15 cellular contexts compared by ENCODE assay signal in the genomic region with DNA sequence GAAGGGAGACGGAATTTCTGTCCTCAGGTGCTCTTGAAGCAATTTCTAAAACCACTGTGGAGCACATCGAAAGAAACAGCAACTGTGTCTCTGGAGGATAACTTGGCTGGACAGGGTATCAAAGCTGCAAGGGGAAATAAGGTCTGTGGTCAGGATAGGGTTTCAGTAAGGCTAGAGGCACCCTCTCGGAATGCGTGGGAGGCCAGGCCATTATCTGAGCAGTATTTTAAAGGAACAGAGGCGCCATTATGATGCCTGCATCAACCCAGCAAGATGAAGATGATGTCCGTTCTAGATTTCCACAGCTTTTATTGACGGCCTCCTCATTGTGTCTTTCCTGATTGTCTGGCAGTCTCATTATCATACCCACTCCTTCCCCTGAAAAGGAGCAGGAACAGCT.
DNase-seq lines count a peak whose midpoint lies in the region; ATAC-seq and TF ChIP-seq lines count a peak whose summit lies in the region.
"Had no signal": no experiment of that assay in that cellular context is flagged by ENCODE, and none has a peak within 500 bp of the region (broad histone marks: within the 10 kb centered on the region; RNA-seq: fewer than 3 reads in every experiment).

No MANE protein-coding gene starts in this region.

- H3K9me2 ChIP-seq in MM.1S (replicated peaks; ENCODE audit: insufficient read depth, low read length) = no peaks in the 10 kb centered on the region

- CTCF ChIA-PET in activated naive CD4-positive, alpha-beta T cell treated with anti-CD3 and anti-CD28 coated beads, Interleukin-2, amount 10 ng/mL, durations not matched to agents 7 days and 5 days (lab: Charles Lee) = no interaction called here
- CTCF ChIA-PET in A673 (lab: Charles Lee) = no interaction called here

- no peak overlapping the region for H3K9ac ChIP-seq in MM.1S (ENCODE audit: low read length)

- no peaks in the 10 kb centered on the region for H3K27me3 Mint-ChIP-seq in activated naive CD4-positive, alpha-beta T cell treated with anti-CD3 and anti-CD28 coated beads, Interleukin-2, amount 10 ng/mL, durations not matched to agents 7 days and 5 days

- no peak overlapping the region for H3K4me3 Mint-ChIP-seq in activated naive CD4-positive, alpha-beta T cell treated with anti-CD3 and anti-CD28 coated beads, Interleukin-2, amount 10 ng/mL, durations not matched to agents 7 days and 5 days

- peak; percentile 28 for DNase-seq in MM.1S
- peak; percentile 12 for DNase-seq in fibroblast of mammary gland (ENCODE audit: low read depth)
- DNase-seq in activated naive CD4-positive, alpha-beta T cell treated with anti-CD3 and anti-CD28 coated beads, Interleukin-2, amount 10 ng/mL, durations not matched to agents 7 days and 5 days = no peak
- no peak for DNase-seq in A673 (ENCODE audit: low spot score)
- DNase-seq in NCI-H128 (lab: John Stamatoyannopoulos, UW; ENCODE audit: unreplicated experiment) = no peak
- DNase-seq: cortex of kidney, DMS 273 treated with DMSO at 0.1 percent for 48 hours, NCI-H1092 treated with DMSO at 0.1 percent for 48 hours, NCI-H82, SIG-M5 had no signal

- peaks cover 8% of the 10 kb centered on the region for H3K4me1 ChIP-seq in MM.1S (ENCODE audit: low read length)
- H3K4me1 ChIP-seq in A673 (ENCODE audit: insufficient read depth, low read length, poor library complexity, severe bottlenecking) = no peaks in the 10 kb centered on the region
- H3K4me1 ChIP-seq: esophagus muscularis mucosa had no signal

- TF ChIP-seq CTCF in MM.1S (IDR thresholded peaks at IDR 0.05; ENCODE audit: low read length) (no peak), fibroblast of mammary gland (conservative IDR thresholded peaks at IDR 0.05; ENCODE audit: control insufficient read depth, insufficient read depth, low read depth, low read length) (no peak), A673 (conservative IDR thresholded peaks at IDR 0.05; ENCODE audit: low read depth, low read length) (no peak)

- H3K4me3 ChIP-seq in MM.1S (ENCODE audit: low read length) (no peak overlapping the region), fibroblast of mammary gland (ENCODE audit: control insufficient read depth, low read depth, low read length) (no peak overlapping the region), A673 (ENCODE audit: low read depth, low read length, poor library complexity, severe bottlenecking) (no peak overlapping the region)
- H3K4me3 ChIP-seq: esophagus muscularis mucosa had no signal

- H3F3A ChIP-seq in MM.1S (ENCODE audit: insufficient read depth, low read length) = 0 out of 2 replicates have a peak, but pooled peaks cover 3% of the 10 kb centered on the region

- H3K27ac ChIP-seq in MM.1S (ENCODE audit: low read length) = no peak overlapping the region
- H3K27ac ChIP-seq in A673 (ENCODE audit: low read depth, low read length, poor library complexity, severe bottlenecking) = no peak overlapping the region
- H3K27ac ChIP-seq: esophagus muscularis mucosa had no signal

- peak overlapping the region; percentile 16; the same call in 1 of the 2 replicates for H3K4me2 ChIP-seq in MM.1S (ENCODE audit: low read depth, low read length)

- intact Hi-C loops in A673 (cut with micrococcal nuclease; ENCODE audit: unreplicated experiment) = loop anchor here (10.0 kb wide), 1 partner anchor 511 kb away; a partner anchor contains a TSS

- POLR2A ChIA-PET in A673 (lab: Charles Lee; ENCODE audit: low non-redundant PET) = no interaction called here

- no peaks in the 10 kb centered on the region for H3K36me3 Mint-ChIP-seq in activated naive CD4-positive, alpha-beta T cell treated with anti-CD3 and anti-CD28 coated beads, Interleukin-2, amount 10 ng/mL, durations not matched to agents 7 days and 5 days

- no peaks in the 10 kb centered on the region for H4K20me1 ChIP-seq in MM.1S (ENCODE audit: insufficient read depth, low read length)

- no peak overlapping the region for H3K27ac Mint-ChIP-seq in activated naive CD4-positive, alpha-beta T cell treated with anti-CD3 and anti-CD28 coated beads, Interleukin-2, amount 10 ng/mL, durations not matched to agents 7 days and 5 days
- H3K27ac Mint-ChIP-seq: progenitor cell of endocrine pancreas had no signal

- H3K79me2 ChIP-seq in MM.1S (ENCODE audit: low read length) = no peaks in the 10 kb centered on the region

- no TSS peak for BruUV-seq in A673 (replicated peaks; lab: Mats Ljungman, UMichigan)

- H2AFZ ChIP-seq in MM.1S (ENCODE audit: low read length) = 0 out of 2 replicates have a peak overlapping the region, but pooled peaks have one; percentile 18

- no peaks in the 10 kb centered on the region for H3K36me3 ChIP-seq in MM.1S (replicated peaks; ENCODE audit: insufficient read depth, low read length)
- no peaks in the 10 kb centered on the region for H3K36me3 ChIP-seq in A673 (ENCODE audit: insufficient read depth, low read length, poor library complexity, severe bottlenecking)
- H3K36me3 ChIP-seq: esophagus muscularis mucosa had no signal

- H3K9me3 ChIP-seq in MM.1S (replicated peaks; ENCODE audit: insufficient read depth, low read length) (no peaks in the 10 kb centered on the region), A673 (ENCODE audit: low read depth, low read length, poor library complexity, severe bottlenecking) (no peaks in the 10 kb centered on the region)
- H3K9me3 ChIP-seq: esophagus muscularis mucosa had no signal

- no peaks in the 10 kb centered on the region for H3K4me1 Mint-ChIP-seq in activated naive CD4-positive, alpha-beta T cell treated with anti-CD3 and anti-CD28 coated beads, Interleukin-2, amount 10 ng/mL, durations not matched to agents 7 days and 5 days

- H3K27me3 ChIP-seq in MM.1S (replicated peaks; ENCODE audit: insufficient read depth, low read length) (no peaks in the 10 kb centered on the region), A673 (replicated peaks; ENCODE audit: insufficient read depth, low read depth, low read length, poor library complexity) (peaks cover 10% of the 10 kb centered on the region)
- H3K27me3 ChIP-seq: esophagus muscularis mucosa had no signal

- H3K9me3 Mint-ChIP-seq in activated naive CD4-positive, alpha-beta T cell treated with anti-CD3 and anti-CD28 coated beads, Interleukin-2, amount 10 ng/mL, durations not matched to agents 7 days and 5 days = no peaks in the 10 kb centered on the region

- peak; percentile 57 for ATAC-seq in GM18858 (IDR thresholded peaks at IDR 0.05; ENCODE audit: unreplicated experiment)
- ATAC-seq in HG02759 (IDR thresholded peaks at IDR 0.05; ENCODE audit: unreplicated experiment) = peak; percentile 56
- ATAC-seq in HG03159 (IDR thresholded peaks at IDR 0.05; ENCODE audit: unreplicated experiment) = no peak

Comparison
In these comparisons a context has a peak if more than half of its experiments do, and no peak if none do; other contexts are left out.
1. DNase-seq: peak in MM.1S (single experiment) and fibroblast of mammary gland (single experiment); none in activated naive CD4-positive, alpha-beta T cell treated with anti-CD3 and anti-CD28 coated beads, Interleukin-2, amount 10 ng/mL, durations not matched to agents 7 days and 5 days (single experiment), A673 (single experiment) and NCI-H128 (single experiment).